Comparison of ENCODE assay signal across 2 cellular contexts in the genomic region with DNA sequence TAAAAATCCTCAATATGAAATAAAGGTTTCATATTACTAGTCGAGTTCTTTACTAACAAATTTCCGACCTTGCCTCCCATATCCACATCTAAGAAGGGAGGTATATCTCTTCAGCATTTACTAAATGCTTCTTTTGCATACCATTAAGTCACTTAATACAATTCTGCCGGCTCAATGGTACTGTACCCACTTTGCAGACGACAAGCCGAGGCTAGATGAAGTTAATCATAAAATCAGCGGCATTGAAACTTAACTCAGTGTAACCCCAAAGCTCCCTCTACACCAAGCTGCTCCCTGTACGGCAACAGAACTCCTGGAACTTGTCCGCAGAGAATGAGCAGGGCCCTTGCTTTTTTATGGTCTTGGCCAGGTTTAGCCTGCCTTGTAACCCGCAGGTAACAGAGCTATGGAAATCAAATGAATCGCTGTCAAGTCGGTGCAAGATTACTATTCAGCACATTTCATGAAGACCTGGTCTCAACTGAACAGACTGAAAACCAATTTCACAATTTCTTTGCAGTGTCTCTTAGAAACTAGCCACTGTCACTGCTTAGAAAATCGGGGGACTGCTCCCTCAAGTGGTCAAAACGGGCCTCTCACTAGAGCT.
TF ChIP-seq lines count a peak whose summit lies in the region.

No MANE protein-coding gene starts in this region.

TF ChIP-seq in K562, 482 proteins besides CTCF, POLR2A, EP300 and RAD21 (continues in another document):
- TF ChIP-seq KLF13 (tag; IDR thresholded peaks at IDR 0.05; ENCODE audit: borderline replicate concordance, low read depth): no peak
- no peak for TF ChIP-seq ZSCAN32 (CRISPR knock-in tag; IDR thresholded peaks at IDR 0.05)
- TF ChIP-seq VEZF1 (CRISPR knock-in tag; IDR thresholded peaks at IDR 0.05): no peak
- TF ChIP-seq, protein P1, sequence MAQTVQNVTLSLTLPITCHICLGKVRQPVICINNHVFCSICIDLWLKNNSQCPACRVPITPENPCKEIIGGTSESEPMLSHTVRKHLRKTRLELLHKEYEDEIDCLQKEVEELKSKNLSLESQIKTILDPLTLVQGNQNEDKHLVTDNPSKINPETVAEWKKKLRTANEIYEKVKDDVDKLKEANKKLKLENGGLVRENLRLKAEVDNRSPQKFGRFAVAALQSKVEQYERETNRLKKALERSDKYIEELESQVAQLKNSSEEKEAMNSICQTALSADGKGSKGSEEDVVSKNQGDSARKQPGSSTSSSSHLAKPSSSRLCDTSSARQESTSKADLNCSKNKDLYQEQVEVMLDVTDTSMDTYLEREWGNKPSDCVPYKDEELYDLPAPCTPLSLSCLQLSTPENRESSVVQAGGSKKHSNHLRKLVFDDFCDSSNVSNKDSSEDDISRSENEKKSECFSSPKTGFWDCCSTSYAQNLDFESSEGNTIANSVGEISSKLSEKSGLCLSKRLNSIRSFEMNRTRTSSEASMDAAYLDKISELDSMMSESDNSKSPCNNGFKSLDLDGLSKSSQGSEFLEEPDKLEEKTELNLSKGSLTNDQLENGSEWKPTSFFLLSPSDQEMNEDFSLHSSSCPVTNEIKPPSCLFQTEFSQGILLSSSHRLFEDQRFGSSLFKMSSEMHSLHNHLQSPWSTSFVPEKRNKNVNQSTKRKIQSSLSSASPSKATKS (CRISPR knock-in tag; IDR thresholded peaks at IDR 0.05): no peak
- peak; percentile 49; the same call in 1 of the 2 replicates for TF ChIP-seq ZNF583 (CRISPR knock-in tag; IDR thresholded peaks at IDR 0.05)
- peak; percentile 60; the same call in 1 of the 2 replicates for TF ChIP-seq ZNF395 (CRISPR knock-in tag; IDR thresholded peaks at IDR 0.05)
- no peak for TF ChIP-seq ZNF263 (CRISPR knock-in tag; IDR thresholded peaks at IDR 0.05; ENCODE audit: borderline replicate concordance)
- TF ChIP-seq, protein P2, sequence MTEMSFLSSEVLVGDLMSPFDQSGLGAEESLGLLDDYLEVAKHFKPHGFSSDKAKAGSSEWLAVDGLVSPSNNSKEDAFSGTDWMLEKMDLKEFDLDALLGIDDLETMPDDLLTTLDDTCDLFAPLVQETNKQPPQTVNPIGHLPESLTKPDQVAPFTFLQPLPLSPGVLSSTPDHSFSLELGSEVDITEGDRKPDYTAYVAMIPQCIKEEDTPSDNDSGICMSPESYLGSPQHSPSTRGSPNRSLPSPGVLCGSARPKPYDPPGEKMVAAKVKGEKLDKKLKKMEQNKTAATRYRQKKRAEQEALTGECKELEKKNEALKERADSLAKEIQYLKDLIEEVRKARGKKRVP (CRISPR knock-in tag; IDR thresholded peaks at IDR 0.05): no peak
- no peak for TF ChIP-seq NEUROD1 (IDR thresholded peaks at IDR 0.05; ENCODE audit: borderline replicate concordance, low read depth, low read length, partially characterized antibody)
- TF ChIP-seq HOXB6 (CRISPR knock-in tag; IDR thresholded peaks at IDR 0.05; ENCODE audit: borderline replicate concordance): no peak
- TF ChIP-seq ELF4 (CRISPR knock-in tag; IDR thresholded peaks at IDR 0.05): no peak
- no peak for TF ChIP-seq TCF15 (CRISPR knock-in tag; IDR thresholded peaks at IDR 0.05)
- TF ChIP-seq, protein P3, sequence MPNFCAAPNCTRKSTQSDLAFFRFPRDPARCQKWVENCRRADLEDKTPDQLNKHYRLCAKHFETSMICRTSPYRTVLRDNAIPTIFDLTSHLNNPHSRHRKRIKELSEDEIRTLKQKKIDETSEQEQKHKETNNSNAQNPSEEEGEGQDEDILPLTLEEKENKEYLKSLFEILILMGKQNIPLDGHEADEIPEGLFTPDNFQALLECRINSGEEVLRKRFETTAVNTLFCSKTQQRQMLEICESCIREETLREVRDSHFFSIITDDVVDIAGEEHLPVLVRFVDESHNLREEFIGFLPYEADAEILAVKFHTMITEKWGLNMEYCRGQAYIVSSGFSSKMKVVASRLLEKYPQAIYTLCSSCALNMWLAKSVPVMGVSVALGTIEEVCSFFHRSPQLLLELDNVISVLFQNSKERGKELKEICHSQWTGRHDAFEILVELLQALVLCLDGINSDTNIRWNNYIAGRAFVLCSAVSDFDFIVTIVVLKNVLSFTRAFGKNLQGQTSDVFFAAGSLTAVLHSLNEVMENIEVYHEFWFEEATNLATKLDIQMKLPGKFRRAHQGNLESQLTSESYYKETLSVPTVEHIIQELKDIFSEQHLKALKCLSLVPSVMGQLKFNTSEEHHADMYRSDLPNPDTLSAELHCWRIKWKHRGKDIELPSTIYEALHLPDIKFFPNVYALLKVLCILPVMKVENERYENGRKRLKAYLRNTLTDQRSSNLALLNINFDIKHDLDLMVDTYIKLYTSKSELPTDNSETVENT (CRISPR knock-in tag; IDR thresholded peaks at IDR 0.05): no peak
- no peak for TF ChIP-seq CAMTA2 (CRISPR knock-in tag; conservative IDR thresholded peaks at IDR 0.05)
- TF ChIP-seq RBFOX2 (IDR thresholded peaks at IDR 0.05; ENCODE audit: low read depth, low read length): no peak
- TF ChIP-seq KAT7 (CRISPR knock-in tag; IDR thresholded peaks at IDR 0.05; ENCODE audit: borderline replicate concordance): no peak; the same call in 1 of the 2 replicates
- TF ChIP-seq ZNF324 (CRISPR knock-in tag; IDR thresholded peaks at IDR 0.05): no peak
- no peak for TF ChIP-seq TRIM28 (IDR thresholded peaks at IDR 0.05)
- TF ChIP-seq ETS2 (tag; IDR thresholded peaks at IDR 0.05; ENCODE audit: borderline replicate concordance, poor library complexity, severe bottlenecking): no peak
- TF ChIP-seq FOXP1 (CRISPR knock-in tag; IDR thresholded peaks at IDR 0.05): no peak
- no peak for TF ChIP-seq ZNF133 (CRISPR knock-in tag; IDR thresholded peaks at IDR 0.05)
- no peak; the same call in 1 of the 2 replicates for TF ChIP-seq ZNF431 (CRISPR knock-in tag; IDR thresholded peaks at IDR 0.05)

TF ChIP-seq in liver, 16 proteins besides CTCF, POLR2A, EP300 and RAD21:
- TF ChIP-seq FOXA1 (IDR thresholded peaks at IDR 0.05) (no peak), REST (IDR thresholded peaks at IDR 0.05) (no peak), EGR1 (IDR thresholded peaks at IDR 0.05; ENCODE audit: low read depth in 2 of 2) (no peak), TAF1 (conservative IDR thresholded peaks at IDR 0.05) (peak; percentile 38), HNF4A (conservative IDR thresholded peaks at IDR 0.05) (no peak), ATF3 (IDR thresholded peaks at IDR 0.05) (no peak), GABPA (IDR thresholded peaks at IDR 0.05 in 1 of 2, conservative IDR thresholded peaks at IDR 0.05 in 1 of 2) (no peak), YY1 (IDR thresholded peaks at IDR 0.05) (no peak), HNF4G (IDR thresholded peaks at IDR 0.05) (no peak)
